In the genomic region with DNA sequence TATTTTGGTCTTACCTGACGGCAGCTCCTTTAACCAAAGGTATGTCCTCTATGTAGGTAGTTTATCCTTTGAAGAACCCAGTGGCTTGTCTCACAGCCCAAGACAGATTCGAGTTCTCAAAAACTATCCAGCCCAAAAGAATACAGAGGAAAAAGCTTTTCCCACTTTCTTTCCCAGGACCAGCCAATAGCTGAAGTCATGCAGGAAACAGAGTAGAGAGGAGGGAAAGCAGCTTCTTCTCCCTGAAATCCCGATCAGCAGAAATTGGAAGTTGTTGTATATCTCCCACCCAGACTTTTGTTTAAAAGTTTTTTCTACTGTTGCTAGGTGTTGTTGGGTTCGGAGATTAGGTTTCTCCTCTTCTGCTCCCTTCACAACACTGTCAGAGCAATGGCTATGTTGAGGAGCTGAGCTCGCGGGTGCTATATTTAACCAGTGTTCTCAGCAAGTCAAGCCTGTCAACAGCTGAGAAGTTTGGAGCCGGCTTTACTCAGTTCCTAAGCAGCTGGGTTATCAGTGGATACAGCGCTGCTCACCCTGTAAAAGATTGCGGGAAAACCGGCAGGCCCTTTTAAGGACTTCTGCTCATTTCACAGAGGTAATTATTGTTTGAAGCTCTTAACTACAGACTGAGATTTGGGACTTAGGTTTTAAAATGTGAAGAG, we compare ENCODE assay signal across 11 cellular contexts. TPM values are rescaled to one million over a fixed set of nuclear protein-coding genes. Genes with fewer than 3 reads are reported as not detected.
DNase-seq lines count a peak whose midpoint lies in the region; ATAC-seq, FAIRE-seq and TF ChIP-seq lines count a peak whose summit lies in the region.
"Had no signal": no experiment of that assay in that cellular context is flagged by ENCODE, and none has a peak within 500 bp of the region (broad histone marks: within the 10 kb centered on the region; RNA-seq: fewer than 3 reads in every experiment).

A gene with protein sequence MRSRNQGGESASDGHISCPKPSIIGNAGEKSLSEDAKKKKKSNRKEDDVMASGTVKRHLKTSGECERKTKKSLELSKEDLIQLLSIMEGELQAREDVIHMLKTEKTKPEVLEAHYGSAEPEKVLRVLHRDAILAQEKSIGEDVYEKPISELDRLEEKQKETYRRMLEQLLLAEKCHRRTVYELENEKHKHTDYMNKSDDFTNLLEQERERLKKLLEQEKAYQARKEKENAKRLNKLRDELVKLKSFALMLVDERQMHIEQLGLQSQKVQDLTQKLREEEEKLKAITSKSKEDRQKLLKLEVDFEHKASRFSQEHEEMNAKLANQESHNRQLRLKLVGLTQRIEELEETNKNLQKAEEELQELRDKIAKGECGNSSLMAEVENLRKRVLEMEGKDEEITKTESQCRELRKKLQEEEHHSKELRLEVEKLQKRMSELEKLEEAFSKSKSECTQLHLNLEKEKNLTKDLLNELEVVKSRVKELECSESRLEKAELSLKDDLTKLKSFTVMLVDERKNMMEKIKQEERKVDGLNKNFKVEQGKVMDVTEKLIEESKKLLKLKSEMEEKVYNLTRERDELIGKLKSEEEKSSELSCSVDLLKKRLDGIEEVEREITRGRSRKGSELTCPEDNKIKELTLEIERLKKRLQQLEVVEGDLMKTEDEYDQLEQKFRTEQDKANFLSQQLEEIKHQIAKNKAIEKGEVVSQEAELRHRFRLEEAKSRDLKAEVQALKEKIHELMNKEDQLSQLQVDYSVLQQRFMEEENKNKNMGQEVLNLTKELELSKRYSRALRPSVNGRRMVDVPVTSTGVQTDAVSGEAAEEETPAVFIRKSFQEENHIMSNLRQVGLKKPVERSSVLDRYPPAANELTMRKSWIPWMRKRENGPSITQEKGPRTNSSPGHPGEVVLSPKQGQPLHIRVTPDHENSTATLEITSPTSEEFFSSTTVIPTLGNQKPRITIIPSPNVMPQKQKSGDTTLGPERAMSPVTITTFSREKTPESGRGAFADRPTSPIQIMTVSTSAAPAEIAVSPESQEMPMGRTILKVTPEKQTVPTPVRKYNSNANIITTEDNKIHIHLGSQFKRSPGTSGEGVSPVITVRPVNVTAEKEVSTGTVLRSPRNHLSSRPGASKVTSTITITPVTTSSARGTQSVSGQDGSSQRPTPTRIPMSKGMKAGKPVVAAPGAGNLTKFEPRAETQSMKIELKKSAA (N-terminal part only) (minus strand): TSS at position 401 of the 665 bp plus-strand sequence. CDS start 78,828 bp downstream, outside the sequence.

- H3K9me3 Mint-ChIP-seq in naive thymus-derived CD4-positive, alpha-beta T cell, result no peaks in the 10 kb centered on the region

- intact Hi-C loops in naive thymus-derived CD4-positive, alpha-beta T cell (cut with micrococcal nuclease), result no loop called here

- H3K79me2 ChIP-seq in hepatocyte, result peaks cover 2% of the 10 kb centered on the region

- H3K27ac ChIP-seq in hepatocyte, result peak within 1 kb of the TSS; percentile 74
- no peak within 1 kb of the TSS for H3K27ac ChIP-seq in naive thymus-derived CD4-positive, alpha-beta T cell (ENCODE audit: low read depth, low read length)
- H3K27ac ChIP-seq: VCaP had no signal

- WGBS in hepatocyte (ENCODE audit: low lambda C conversion rate, missing lambda C conversion rate), result 9% methylated on average over 10 of the region's 10 CpGs

- H3K9me3 ChIP-seq in hepatocyte (ENCODE audit: low read depth), result no peaks in the 10 kb centered on the region
- no peaks in the 10 kb centered on the region for H3K9me3 ChIP-seq in naive thymus-derived CD4-positive, alpha-beta T cell (ENCODE audit: control insufficient read depth in 2 of 3, low read length in 3 of 3)

- DNase-seq in GM18507 (ENCODE audit: extremely low spot score, insufficient read length, low read depth) (no peak), astrocyte of the hippocampus (ENCODE audit: low read depth, low spot score) (peak; percentile 42), hepatocyte (ENCODE audit: low spot score) (peak; percentile 64), retina (peak; percentile 31), RKO (ENCODE audit: low spot score) (no peak), GM03348 (ENCODE audit: low spot score) (no peak)
- no peak for DNase-seq in naive thymus-derived CD4-positive, alpha-beta T cell
- DNase-seq: EL; stimulated activated CD4-positive, alpha-beta T cell treated with anti-CD3 and anti-CD28 coated beads, Interleukin-12 subunit alpha, Interleukin-12 subunit beta, amount 100 ng/mL, for 4 hours had no signal

- CTCF ChIA-PET in naive thymus-derived CD4-positive, alpha-beta T cell (lab: Charles Lee), result no interaction called here

- H3K4me3 Mint-ChIP-seq in naive thymus-derived CD4-positive, alpha-beta T cell, result no peak within 1 kb of the TSS

- POLR2A ChIA-PET in naive thymus-derived CD4-positive, alpha-beta T cell (lab: Charles Lee), result no interaction called here

- ATAC-seq in naive thymus-derived CD4-positive, alpha-beta T cell, result no peak
- ATAC-seq in esophagus mucosa, result no peak

- no peaks in the 10 kb centered on the region for H4K20me1 ChIP-seq in hepatocyte (ENCODE audit: insufficient read depth, poor library complexity, severe bottlenecking)

- H3K4me1 ChIP-seq in hepatocyte (ENCODE audit: insufficient read depth), result no peaks in the 10 kb centered on the region
- H3K4me1 ChIP-seq in naive thymus-derived CD4-positive, alpha-beta T cell (ENCODE audit: control insufficient read depth in 2 of 2, insufficient read depth in 2 of 2, low read length in 2 of 2), result peaks cover 0 to 12% of the 10 kb centered on the region in 2 donors

- peaks cover 42 to 73% (median 49%) of the 10 kb centered on the region in 5 donors for H3K27me3 Mint-ChIP-seq in naive thymus-derived CD4-positive, alpha-beta T cell

- no peaks in the 10 kb centered on the region for H3K9me2 ChIP-seq in hepatocyte (replicated peaks; ENCODE audit: insufficient read depth)

- H2AFZ ChIP-seq in hepatocyte, result peak within 1 kb of the TSS; percentile 18

- H3K4me1 Mint-ChIP-seq in naive thymus-derived CD4-positive, alpha-beta T cell, result peaks cover 0 to 14% (median 0%) of the 10 kb centered on the region in 7 donors

- no peaks in the 10 kb centered on the region for H3K36me3 ChIP-seq in hepatocyte (replicated peaks; ENCODE audit: insufficient read depth, low read depth)
- H3K36me3 ChIP-seq in naive thymus-derived CD4-positive, alpha-beta T cell (ENCODE audit: control insufficient read depth in 2 of 3, insufficient read depth in 3 of 3, low read length in 3 of 3), result no peaks in the 10 kb centered on the region

- FAIRE-seq in GM18507 (lab: Jason Lieb, UNC), result peak; percentile 57

- peak within 1 kb of the TSS; percentile 9 for H3K4me3 ChIP-seq in hepatocyte
- no peak within 1 kb of the TSS for H3K4me3 ChIP-seq in naive thymus-derived CD4-positive, alpha-beta T cell (ENCODE audit: low read length)

- no peaks in the 10 kb centered on the region for H3K27me3 ChIP-seq in hepatocyte
- H3K27me3 ChIP-seq in naive thymus-derived CD4-positive, alpha-beta T cell (ENCODE audit: control insufficient read depth in 2 of 2, insufficient read depth in 2 of 2, low read length in 2 of 2), result peaks cover 0 to 4% of the 10 kb centered on the region in 2 donors

- no peak for TF ChIP-seq CTCF in hepatocyte (IDR thresholded peaks at IDR 0.05; ENCODE audit: poor library complexity)

- peaks cover 0 to 2% (median 0%) of the 10 kb centered on the region in 5 donors for H3K36me3 Mint-ChIP-seq in naive thymus-derived CD4-positive, alpha-beta T cell

- peak within 1 kb of the TSS; percentile 68 for H3K4me2 ChIP-seq in hepatocyte

- H3K27ac Mint-ChIP-seq in naive thymus-derived CD4-positive, alpha-beta T cell, result no peak within 1 kb of the TSS

RNA-seq across cellular contexts. Expression of the gene that starts here (rescaled TPM):
- total RNA-seq in hepatocyte, result 6.0 and 7.3 TPM in 2 replicates
- 4.1 and 5.7 TPM in 2 replicates for polyA plus RNA-seq in hepatocyte
- under 1 TPM in 1 of 5 experiments, not detected in 4; 0.08 TPM for total RNA-seq in naive thymus-derived CD4-positive, alpha-beta T cell
- under 1 TPM; 0.12 to 0.15 TPM for polyA plus RNA-seq in naive thymus-derived CD4-positive, alpha-beta T cell
- 0.60 TPM for total RNA-seq in esophagus mucosa

Comparison
In these comparisons a context has a peak if more than half of its experiments do, and no peak if none do; other contexts are left out.
1. DNase-seq: peak in astrocyte of the hippocampus (single experiment), hepatocyte (single experiment) and retina (single experiment); none in GM18507 (single experiment), naive thymus-derived CD4-positive, alpha-beta T cell (0 of 9), RKO (single experiment) and GM03348 (single experiment).